ENCODE assay signal across 8 cellular contexts in the genomic region with DNA sequence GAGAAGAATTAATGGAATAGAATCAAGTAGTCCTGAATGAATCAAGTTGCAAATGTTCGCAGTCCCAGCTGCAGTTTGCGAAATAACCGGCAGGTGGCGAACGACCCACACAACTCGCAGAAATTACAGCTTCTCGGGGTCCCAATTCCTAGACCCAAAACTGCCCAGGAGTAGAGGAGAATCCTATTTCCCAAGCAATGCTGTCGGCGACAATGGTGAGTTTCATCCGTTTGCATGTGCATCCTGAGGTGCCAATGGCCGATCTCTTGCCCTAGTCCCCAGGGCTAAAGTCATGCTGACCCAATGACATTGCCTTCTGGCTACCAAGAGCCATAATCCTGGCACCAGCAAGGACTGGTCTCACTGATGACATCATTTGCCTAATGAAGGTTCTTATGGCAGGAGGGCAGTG. TPM values are rescaled to one million over a fixed set of nuclear protein-coding genes. Genes with fewer than 3 reads are reported as not detected.
DNase-seq lines count a peak whose midpoint lies in the region; ATAC-seq and FAIRE-seq lines count a peak whose summit lies in the region.

No MANE protein-coding gene starts in this region.

- ATAC-seq in activated T-cell treated with anti-CD3 and anti-CD28 coated beads, Interleukin-2, amount 50 U/mL, for 4 hours = no peak
- no peak for ATAC-seq in GM21737 (IDR thresholded peaks at IDR 0.05; ENCODE audit: unreplicated experiment)

- DNase-seq in Ammon's horn (ENCODE audit: low spot score) (peak; percentile 66), GM23248 (peak; percentile 47), NCI-H524 treated with DMSO at 0.1 percent for 48 hours (lab: John Stamatoyannopoulos, UW) (peak; percentile 45), glomerular visceral epithelial cell (ENCODE audit: extremely low spot score) (peak; percentile 17), small intestine (peak; percentile 19), GF-D8 (lab: John Stamatoyannopoulos, UW) (no peak)
- peak; percentile 43 for DNase-seq in activated T-cell treated with anti-CD3 and anti-CD28 coated beads, Interleukin-2, amount 50 U/mL, for 4 hours

- H3K27me3 Mint-ChIP-seq in activated T-cell treated with anti-CD3 and anti-CD28 coated beads, Interleukin-2, amount 50 U/mL, for 4 hours (ENCODE audit: low read depth) = peaks cover 55% of the 10 kb centered on the region

- H3K4me1 Mint-ChIP-seq in activated T-cell treated with anti-CD3 and anti-CD28 coated beads, Interleukin-2, amount 50 U/mL, for 4 hours (ENCODE audit: low read depth) = peaks cover 4% of the 10 kb centered on the region

- no peak overlapping the region for H3K4me3 Mint-ChIP-seq in activated T-cell treated with anti-CD3 and anti-CD28 coated beads, Interleukin-2, amount 50 U/mL, for 4 hours

- H3K79me2 ChIP-seq in GM23248 (ENCODE audit: insufficient read depth) = no peaks in the 10 kb centered on the region

- no peak for FAIRE-seq in small intestine (lab: Jason Lieb, UNC)

- H3K9me3 ChIP-seq in GM23248 (ENCODE audit: low read depth) = no peaks in the 10 kb centered on the region
- no peaks in the 10 kb centered on the region for H3K9me3 ChIP-seq in small intestine (ENCODE audit: control insufficient read depth, low read depth)

- H3F3A ChIP-seq in GM23248 (ENCODE audit: insufficient read depth) = no peaks in the 10 kb centered on the region

- no peaks in the 10 kb centered on the region for H3K9me2 ChIP-seq in GM23248 (ENCODE audit: insufficient read depth)

- no peak overlapping the region for H3K4me2 ChIP-seq in GM23248 (ENCODE audit: unreplicated experiment)

- no peaks in the 10 kb centered on the region for H3K9me3 Mint-ChIP-seq in activated T-cell treated with anti-CD3 and anti-CD28 coated beads, Interleukin-2, amount 50 U/mL, for 4 hours

- H3K27ac ChIP-seq in GM23248 (no peak overlapping the region), small intestine (ENCODE audit: low read depth in 1 of 2, low read length in 1 of 2) (no peak overlapping the region)

- H3K9ac ChIP-seq in GM23248 = no peak overlapping the region

- no peaks in the 10 kb centered on the region for H4K20me1 ChIP-seq in GM23248 (ENCODE audit: insufficient read depth)

- no peaks in the 10 kb centered on the region for H3K36me3 Mint-ChIP-seq in activated T-cell treated with anti-CD3 and anti-CD28 coated beads, Interleukin-2, amount 50 U/mL, for 4 hours (ENCODE audit: insufficient read depth)

- in situ Hi-C loops in GM23248 (cut with MboI) = loop anchor here (5.0 kb wide), 1 partner anchor 608 kb away; no protein-coding TSS in a partner anchor

- H3K4me3 ChIP-seq in GM23248 (no peak overlapping the region), small intestine (ENCODE audit: low read depth in 1 of 2, low read length in 2 of 2) (no peak overlapping the region)

- no peak overlapping the region for H2AFZ ChIP-seq in GM23248

- peaks cover 38% of the 10 kb centered on the region for H3K27me3 ChIP-seq in GM23248 (replicated peaks; ENCODE audit: insufficient read depth)
- H3K27me3 ChIP-seq in small intestine (ENCODE audit: control insufficient read depth in 2 of 2, insufficient read depth in 2 of 2, low read length in 2 of 2) = peaks cover 0 to 18% of the 10 kb centered on the region in 2 donors

- no peaks in the 10 kb centered on the region for H3K36me3 ChIP-seq in GM23248 (ENCODE audit: low read depth)
- no peaks in the 10 kb centered on the region for H3K36me3 ChIP-seq in small intestine (ENCODE audit: control insufficient read depth in 2 of 2, insufficient read depth in 2 of 2, low read length in 2 of 2)

- 1 to 2% methylated on average over 11 of the region's 11 CpGs for WGBS in GM23248 (ENCODE audit: low coverage in 1 of 2, low lambda C conversion rate in 2 of 2, missing lambda C conversion rate in 2 of 2), 2 experiments
- WGBS in small intestine, 3 donors = 4 to 7% (median 6%) methylated on average over 11 of the region's 11 CpGs

- H3K4me1 ChIP-seq in GM23248 (ENCODE audit: insufficient read depth) = no peaks in the 10 kb centered on the region
- H3K4me1 ChIP-seq in small intestine (ENCODE audit: control insufficient read depth in 2 of 2, insufficient read depth in 1 of 2, low read depth in 1 of 2, low read length in 1 of 2) = no peaks in the 10 kb centered on the region

RNA-seq across cellular contexts. Expression of a gene that starts 8.5 kb away (rescaled TPM):
- total RNA-seq in GM23248 (2014; rRNA removed; shearing (Covaris generic)) = not detected in 2 replicates
- polyA plus RNA-seq in GM23248 (2016; fragmentation: Nextera tagmentation; extraction: Ambion mirVana) (not detected in 2 replicates), small intestine (under 1 TPM in 1 of 3 donors, not detected in 2; 0.06 TPM)
- not detected for total RNA-seq in activated T-cell treated with anti-CD3 and anti-CD28 coated beads, Interleukin-2, amount 50 U/mL, for 4 hours

RNA-seq across cellular contexts. Expression of a gene that starts 31.9 kb away (rescaled TPM):
- not detected in 2 replicates for total RNA-seq in GM23248 (2014; rRNA removed; shearing (Covaris generic))
- polyA plus RNA-seq in GM23248 (2016; fragmentation: Nextera tagmentation; extraction: Ambion mirVana) (not detected in 2 replicates), small intestine (not detected)
- under 1 TPM; 0.32 to 0.71 (median 0.46) TPM for total RNA-seq in activated T-cell treated with anti-CD3 and anti-CD28 coated beads, Interleukin-2, amount 50 U/mL, for 4 hours
